1 cellular context compared by ENCODE assay signal in the genomic region with DNA sequence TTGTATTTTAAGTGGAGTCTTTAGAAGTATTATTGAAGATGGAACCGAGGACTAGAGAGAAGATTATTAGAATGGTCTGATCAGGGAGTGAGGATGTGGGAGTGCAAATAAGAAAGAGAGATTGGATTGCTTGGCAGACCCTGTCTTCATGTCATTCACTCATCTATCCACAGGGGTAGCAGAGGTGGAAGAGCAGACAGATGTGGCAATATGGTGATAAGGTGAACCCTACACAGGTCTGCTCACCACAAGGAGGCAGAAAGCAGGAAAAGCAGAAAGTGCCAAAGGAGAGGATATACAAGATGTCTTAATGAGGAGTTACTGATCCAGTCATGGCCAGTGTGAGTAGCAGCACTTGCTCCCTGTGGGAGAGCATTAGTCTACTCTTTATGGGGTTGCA.
TF ChIP-seq lines count a peak whose summit lies in the region.

No MANE protein-coding gene starts in this region.

TF ChIP-seq in WTC11, 78 proteins besides CTCF, POLR2A, EP300 and RAD21 (continued from another document):
- TF ChIP-seq IRF2 (CRISPR knock-in tag; IDR thresholded peaks at IDR 0.05; ENCODE audit: borderline replicate concordance, low read depth) (no peak), GRHL2 (CRISPR knock-in tag; IDR thresholded peaks at IDR 0.05; ENCODE audit: insufficient replicate concordance, severe bottlenecking) (no peak), E2F4 (CRISPR knock-in tag; IDR thresholded peaks at IDR 0.05; ENCODE audit: borderline replicate concordance, low read depth) (no peak)
